ENCODE assay signal across 14 cellular contexts in genomic region chr7:158108646-158109293, GRCh38.
DNase-seq lines count a peak whose midpoint lies in the region; FAIRE-seq and TF ChIP-seq lines count a peak whose summit lies in the region.
"Had no signal": no experiment of that assay in that cellular context is flagged by ENCODE, and none has a peak within 500 bp of the region (broad histone marks: within the 10 kb centered on the region; RNA-seq: fewer than 3 reads in every experiment).

No MANE protein-coding gene starts in this region.

- H3K36me3 Mint-ChIP-seq in osteocyte (ENCODE audit: unreplicated experiment) = peaks cover 4% of the 10 kb centered on the region

- FAIRE-seq in bronchial epithelial cell (lab: Jason Lieb, UNC) = peak; percentile 52
- FAIRE-seq: A549, GM12878 had no signal

- H3K4me1 Mint-ChIP-seq in osteocyte (ENCODE audit: unreplicated experiment) = no peaks in the 10 kb centered on the region

- no peak for TF ChIP-seq CTCF in bronchial epithelial cell (IDR thresholded peaks at IDR 0.05; ENCODE audit: insufficient read depth, low read length, severe bottlenecking)
- no peak for TF ChIP-seq CTCF in osteocyte (IDR thresholded peaks at IDR 0.05)

- peak; percentile 13 for DNase-seq in NCI-H510A treated with DMSO at 0.1 percent for 48 hours (lab: John Stamatoyannopoulos, UW)
- no peak for DNase-seq in NCI-H510A (lab: John Stamatoyannopoulos, UW)
- DNase-seq in LHCN-M2 (ENCODE audit: low read depth) = peak; percentile 2
- DNase-seq in bronchial epithelial cell (ENCODE audit: low read depth) = no peak
- peak; percentile 76 for DNase-seq in osteocyte (ENCODE audit: extremely low spot score, unreplicated experiment)
- DNase-seq in GOT3 (lab: John Stamatoyannopoulos, UW) = no peak
- no peak for DNase-seq in MV-4-11 (lab: John Stamatoyannopoulos, UW)
- no peak for DNase-seq in SIG-M5 (lab: John Stamatoyannopoulos, UW)
- DNase-seq: CD4-positive, alpha-beta T cell; NCI-H1436 treated with DMSO at 0.1 percent for 48 hours; NCI-H526 treated with DMSO at 0.1 percent for 48 hours had no signal

- H3K4me3 Mint-ChIP-seq in osteocyte (ENCODE audit: unreplicated experiment) = no peak overlapping the region
- H3K4me3 Mint-ChIP-seq: CD4-positive, alpha-beta T cell had no signal

- H3K27me3 ChIP-seq in bronchial epithelial cell (ENCODE audit: control insufficient read depth, insufficient read depth, low read length) = no peaks in the 10 kb centered on the region
- H3K27me3 ChIP-seq: SJCRH30 had no signal

- H3K4me3 ChIP-seq in bronchial epithelial cell (ENCODE audit: low read depth, low read length) = no peak overlapping the region
- H3K4me3 ChIP-seq: A549, GM12878, SJCRH30 had no signal

- H3K27me3 Mint-ChIP-seq in osteocyte (ENCODE audit: unreplicated experiment) = no peaks in the 10 kb centered on the region

- peaks cover 32% of the 10 kb centered on the region for H3K9me3 Mint-ChIP-seq in osteocyte (ENCODE audit: unreplicated experiment)

- H3K36me3 ChIP-seq in bronchial epithelial cell (ENCODE audit: control insufficient read depth, insufficient read depth, low read length) = no peaks in the 10 kb centered on the region
- H3K36me3 ChIP-seq: SJCRH30 had no signal

- H3K27ac Mint-ChIP-seq in osteocyte (ENCODE audit: unreplicated experiment) = no peak overlapping the region
- H3K27ac Mint-ChIP-seq: CD4-positive, alpha-beta T cell had no signal

Comparison
In these comparisons a context has a peak if more than half of its experiments do, and no peak if none do; other contexts are left out.
1. DNase-seq: peak in NCI-H510A treated with DMSO at 0.1 percent for 48 hours (single experiment), LHCN-M2 (single experiment) and osteocyte (single experiment); none in NCI-H510A (single experiment), bronchial epithelial cell (single experiment), GOT3 (single experiment), MV-4-11 (single experiment) and SIG-M5 (single experiment).